8 cellular contexts compared by ENCODE assay signal in the genomic region with DNA sequence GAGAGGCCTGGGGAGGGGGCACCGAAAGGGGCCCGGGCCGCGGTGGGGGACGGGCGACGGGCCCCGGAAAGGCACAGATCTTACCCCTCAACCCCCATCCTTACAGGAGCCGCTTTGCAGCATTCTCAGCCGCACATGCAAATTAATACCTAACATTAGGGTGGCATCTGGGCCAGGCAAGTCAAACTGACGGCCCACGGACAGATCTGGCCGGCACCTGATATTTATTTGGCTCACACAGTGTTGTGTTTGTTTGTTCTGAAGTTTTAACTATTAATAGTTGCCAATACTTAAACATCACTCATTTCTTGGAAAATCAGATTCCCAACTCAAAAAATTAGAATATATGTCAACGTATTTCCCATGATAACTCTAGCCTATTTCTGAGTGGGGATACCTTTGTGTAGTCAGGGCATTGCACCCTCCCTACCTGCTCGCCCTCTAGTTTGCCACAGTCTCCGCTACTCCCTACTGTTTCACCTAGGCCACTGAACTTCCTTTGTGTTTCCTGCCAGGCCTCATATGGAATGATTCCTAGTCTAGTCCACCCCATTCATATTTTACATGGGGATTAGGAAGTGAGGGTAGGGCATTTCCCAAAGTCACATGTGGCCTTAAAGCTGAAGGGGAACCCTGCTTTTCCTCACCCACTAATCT.
DNase-seq lines count a peak whose midpoint lies in the region; ATAC-seq and TF ChIP-seq lines count a peak whose summit lies in the region.

No MANE protein-coding gene starts in this region.

- H3K4me1 ChIP-seq in Panc1 (ENCODE audit: control insufficient read depth, insufficient read depth, low read length) (peaks cover 7% of the 10 kb centered on the region), psoas muscle (peaks cover 9% of the 10 kb centered on the region)

- TF ChIP-seq CTCF in Panc1 (IDR thresholded peaks at IDR 0.05) (no peak), fibroblast of mammary gland (conservative IDR thresholded peaks at IDR 0.05; ENCODE audit: control insufficient read depth, insufficient read depth, low read depth, low read length) (no peak), psoas muscle (IDR thresholded peaks at IDR 0.05) (no peak)

- H3K9me3 ChIP-seq in Panc1 (ENCODE audit: control insufficient read depth, insufficient read depth, low read depth, low read length) (peaks cover 10% of the 10 kb centered on the region; the same call in 1 of the 2 replicates), psoas muscle (no peaks in the 10 kb centered on the region)

- peak; percentile 70 for ATAC-seq in GM18867 (IDR thresholded peaks at IDR 0.05; ENCODE audit: unreplicated experiment)
- peak; percentile 33 for ATAC-seq in HG02610 (IDR thresholded peaks at IDR 0.05; ENCODE audit: unreplicated experiment)
- ATAC-seq in Panc1 = peak; percentile 61
- ATAC-seq in psoas muscle = peak in 2 of 4 donors; percentile 27 to 33

- WGBS in psoas muscle, 3 donors = 13 to 16% (median 13%) methylated on average over 16 of the region's 16 CpGs

- peak overlapping the region; percentile 85 for H3K27ac ChIP-seq in Panc1 (ENCODE audit: low read length)
- H3K27ac ChIP-seq in psoas muscle = peak overlapping the region; percentile 93

- POLR2A ChIA-PET in Panc1 (lab: Charles Lee) = interaction anchor here (0.6 to 1.0 kb wide), 2 partner anchors 14 to 69 kb away, joined by 3 to 15 read pairs; no protein-coding TSS in a partner anchor

- in situ Hi-C loops in Panc1 (cut with HindIII; ENCODE audit: low pct_unique_long_range_greater_than_20kb, low sequenced_read_pairs) = no loop called here

- H3K36me3 ChIP-seq in Panc1 (ENCODE audit: control insufficient read depth, insufficient read depth, low read length) (no peaks in the 10 kb centered on the region), psoas muscle (ENCODE audit: insufficient read depth in 1 of 2, low read depth in 1 of 2) (no peaks in the 10 kb centered on the region)

- BruUV-seq in Panc1 (replicated peaks; lab: Mats Ljungman, UMichigan) = TSS peak; percentile 62

- CTCF ChIA-PET in Panc1 (lab: Charles Lee) = no interaction called here

- DNase-seq in Panc1 (ENCODE audit: low read depth, low spot score) = no peak
- DNase-seq in fibroblast of mammary gland (ENCODE audit: low read depth) = no peak
- no peak for DNase-seq in psoas muscle
- no peak for DNase-seq in activated effector memory CD4-positive, alpha-beta T cell treated with Interleukin-2 at 50 U/mL for 16 hours
- no peak for DNase-seq in NCI-H2107 (lab: John Stamatoyannopoulos, UW)
- no peak for DNase-seq in hippocampal formation (lab: John Stamatoyannopoulos, UW)

- peak overlapping the region; percentile 61 to 75 for H3K4me3 ChIP-seq in Panc1 (ENCODE audit: low read depth in 2 of 2, low read length in 2 of 2)
- peak overlapping the region; percentile 27 for H3K4me3 ChIP-seq in fibroblast of mammary gland (ENCODE audit: control insufficient read depth, low read depth, low read length)
- H3K4me3 ChIP-seq in psoas muscle = peak overlapping the region; percentile 75

- intact Hi-C loops in Panc1 (cut with micrococcal nuclease; ENCODE audit: unreplicated experiment) = no loop called here
- intact Hi-C loops in psoas muscle (cut with DNase I) = loop anchor here in 1 of 2 donors (5.0 kb wide), 1 partner anchor 74 kb away; the partner anchor contains the start of gene LARP1

- H3K27me3 ChIP-seq in Panc1 (ENCODE audit: control insufficient read depth, insufficient read depth, low read length) (no peaks in the 10 kb centered on the region), psoas muscle (ENCODE audit: insufficient read depth in 3 of 3, low read length in 2 of 3) (no peaks in the 10 kb centered on the region)
